1 cellular context compared by ENCODE assay signal in genomic region chr10:32105782-32106382, GRCh38.
A peak's percentile ranks its signal among the peaks of the same experiment; 100 is the strongest.
TF ChIP-seq lines count a peak whose summit lies in the region.

No MANE protein-coding gene starts in this region.

TF ChIP-seq in HepG2, 621 proteins besides CTCF, POLR2A, EP300 and RAD21 (continued from another document and continues in another):
- TF ChIP-seq ATF5 (CRISPR knock-in tag; IDR thresholded peaks at IDR 0.05; ENCODE audit: low read depth) (no peak), TCF7 (IDR thresholded peaks at IDR 0.05; ENCODE audit: low read depth) (peak; percentile 90), HOXA7 (CRISPR knock-in tag; IDR thresholded peaks at IDR 0.05) (no peak), AFF4 (CRISPR knock-in tag; IDR thresholded peaks at IDR 0.05) (0 out of 2 replicates have a peak, but pooled peaks have one; percentile 24), GPN1 (CRISPR knock-in tag; IDR thresholded peaks at IDR 0.05; ENCODE audit: borderline replicate concordance) (no peak), NCOR1 (IDR thresholded peaks at IDR 0.05; ENCODE audit: borderline replicate concordance, low read length) (peak; percentile 80), MXD3 (CRISPR knock-in tag; IDR thresholded peaks at IDR 0.05) (no peak), MIER3 (CRISPR knock-in tag; IDR thresholded peaks at IDR 0.05; ENCODE audit: borderline replicate concordance) (peak; percentile 91), JDP2 (CRISPR knock-in tag; IDR thresholded peaks at IDR 0.05; ENCODE audit: borderline replicate concordance) (no peak), PRDM10 (CRISPR knock-in tag; IDR thresholded peaks at IDR 0.05; ENCODE audit: low read depth) (no peak), ZFP37 (CRISPR knock-in tag; IDR thresholded peaks at IDR 0.05; ENCODE audit: borderline replicate concordance) (no peak), ZNF224 (CRISPR knock-in tag; IDR thresholded peaks at IDR 0.05) (no peak), SCMH1 (CRISPR knock-in tag; IDR thresholded peaks at IDR 0.05; ENCODE audit: borderline replicate concordance) (no peak), NBN (conservative IDR thresholded peaks at IDR 0.05) (no peak), ZBTB2 (CRISPR knock-in tag; IDR thresholded peaks at IDR 0.05; ENCODE audit: low read depth) (no peak), CEBPG (CRISPR knock-in tag; IDR thresholded peaks at IDR 0.05) (peak; percentile 85), PAX8 (CRISPR knock-in tag; IDR thresholded peaks at IDR 0.05; ENCODE audit: borderline replicate concordance) (no peak), IRF9 (CRISPR knock-in tag; IDR thresholded peaks at IDR 0.05; ENCODE audit: borderline replicate concordance) (no peak), ZSCAN22 (CRISPR knock-in tag; IDR thresholded peaks at IDR 0.05) (0 out of 2 replicates have a peak, but pooled peaks have one; percentile 9), KDM5B (CRISPR knock-in tag; IDR thresholded peaks at IDR 0.05; ENCODE audit: borderline replicate concordance) (no peak), BCLAF1 (IDR thresholded peaks at IDR 0.05) (no peak), TEAD3 (CRISPR knock-in tag; optimal IDR thresholded peaks at IDR 0.05; ENCODE audit: borderline replicate concordance) (peak; percentile 73), DZIP1 (CRISPR knock-in tag; IDR thresholded peaks at IDR 0.05) (no peak), ZNF354B (CRISPR knock-in tag; IDR thresholded peaks at IDR 0.05) (no peak), ZNF784 (CRISPR knock-in tag; IDR thresholded peaks at IDR 0.05; ENCODE audit: borderline replicate concordance) (no peak), HOXD1 (CRISPR knock-in tag; IDR thresholded peaks at IDR 0.05) (no peak), PITX1 (CRISPR knock-in tag; IDR thresholded peaks at IDR 0.05) (peak; percentile 87), ZFP90 (CRISPR knock-in tag; IDR thresholded peaks at IDR 0.05; ENCODE audit: borderline replicate concordance) (no peak), TEAD2 (CRISPR knock-in tag; IDR thresholded peaks at IDR 0.05) (no peak), ZUFSP (CRISPR knock-in tag; IDR thresholded peaks at IDR 0.05; ENCODE audit: borderline replicate concordance) (no peak), ZBTB21 (CRISPR knock-in tag; IDR thresholded peaks at IDR 0.05) (no peak), KLF11 (CRISPR knock-in tag; IDR thresholded peaks at IDR 0.05) (no peak), RCOR2 (CRISPR knock-in tag; IDR thresholded peaks at IDR 0.05) (peak; percentile 93), ZNF644 (CRISPR knock-in tag; IDR thresholded peaks at IDR 0.05; ENCODE audit: low read depth) (peak; percentile 52; the same call in 1 of the 2 replicates), MYC (CRISPR knock-in tag; IDR thresholded peaks at IDR 0.05; ENCODE audit: borderline replicate concordance) (no peak), ATF2 (CRISPR knock-in tag; IDR thresholded peaks at IDR 0.05) (peak; percentile 74; the same call in 1 of the 2 replicates), ELF1 (CRISPR knock-in tag; IDR thresholded peaks at IDR 0.05) (no peak), MEF2D (CRISPR knock-in tag; IDR thresholded peaks at IDR 0.05) (peak; percentile 35), ZFP36L2 (CRISPR knock-in tag; IDR thresholded peaks at IDR 0.05) (no peak)
